ENCODE assay signal across 14 cellular contexts in genomic region chr13:50715402-50716146, GRCh38.
DNase-seq lines count a peak whose midpoint lies in the region; ATAC-seq and TF ChIP-seq lines count a peak whose summit lies in the region.
"Had no signal": no experiment of that assay in that cellular context is flagged by ENCODE, and none has a peak within 500 bp of the region (broad histone marks: within the 10 kb centered on the region; RNA-seq: fewer than 3 reads in every experiment).

No MANE protein-coding gene starts in this region.

- no peaks in the 10 kb centered on the region for H3K9me3 Mint-ChIP-seq in activated T-helper 1 cell treated with anti-CD3 and anti-CD28 coated beads, Interleukin-12 subunit alpha, Interleukin-12 subunit beta, Interleukin-2, Interleukin-4 antibody, amounts not matched to agents 30 ng/mL and 10 ng/mL and 1 ng/mL, durations not matched to agents 14 hours and 24 hours and 36 hours

- intact Hi-C loops in activated T-helper 1 cell treated with anti-CD3 and anti-CD28 coated beads, Interleukin-12 subunit alpha, Interleukin-12 subunit beta, Interleukin-2, Interleukin-4 antibody, amounts not matched to agents 30 ng/mL and 10 ng/mL and 1 ng/mL, durations not matched to agents 14 hours and 24 hours and 36 hours (cut with micrococcal nuclease): no loop called here
- intact Hi-C loops in left ventricle myocardium superior (cut with micrococcal nuclease): no loop called here

- TF ChIP-seq CTCF in foreskin keratinocyte (conservative IDR thresholded peaks at IDR 0.05): no peak

- peak; percentile 71 for ATAC-seq in left ventricle myocardium superior
- ATAC-seq in HG03159 (IDR thresholded peaks at IDR 0.05; ENCODE audit: unreplicated experiment): no peak
- no peak for ATAC-seq in HG03135 (IDR thresholded peaks at IDR 0.05; ENCODE audit: unreplicated experiment)
- ATAC-seq in GM19452 (IDR thresholded peaks at IDR 0.05; ENCODE audit: unreplicated experiment): no peak
- ATAC-seq in foreskin keratinocyte: no peak
- ATAC-seq: HCT116 had no signal

- H3K4me1 ChIP-seq in foreskin keratinocyte: peaks cover 4% of the 10 kb centered on the region

- H3K4me1 Mint-ChIP-seq in activated T-helper 1 cell treated with anti-CD3 and anti-CD28 coated beads, Interleukin-12 subunit alpha, Interleukin-12 subunit beta, Interleukin-2, Interleukin-4 antibody, amounts not matched to agents 30 ng/mL and 10 ng/mL and 1 ng/mL, durations not matched to agents 14 hours and 24 hours and 36 hours (ENCODE audit: low read depth): peaks cover 21% of the 10 kb centered on the region

- peak overlapping the region; percentile 21 for H3K27ac Mint-ChIP-seq in activated T-helper 1 cell treated with anti-CD3 and anti-CD28 coated beads, Interleukin-12 subunit alpha, Interleukin-12 subunit beta, Interleukin-2, Interleukin-4 antibody, amounts not matched to agents 30 ng/mL and 10 ng/mL and 1 ng/mL, durations not matched to agents 14 hours and 24 hours and 36 hours

- no peaks in the 10 kb centered on the region for H3K36me3 Mint-ChIP-seq in activated T-helper 1 cell treated with anti-CD3 and anti-CD28 coated beads, Interleukin-12 subunit alpha, Interleukin-12 subunit beta, Interleukin-2, Interleukin-4 antibody, amounts not matched to agents 30 ng/mL and 10 ng/mL and 1 ng/mL, durations not matched to agents 14 hours and 24 hours and 36 hours (ENCODE audit: low read depth)

- peak; percentile 64 for DNase-seq in GDM1 (lab: John Stamatoyannopoulos, UW)
- DNase-seq in activated T-helper 1 cell treated with anti-CD3 and anti-CD28 coated beads, Interleukin-12 subunit alpha, Interleukin-12 subunit beta, Interleukin-2, Interleukin-4 antibody, amounts not matched to agents 30 ng/mL and 10 ng/mL and 1 ng/mL, durations not matched to agents 14 hours and 24 hours and 36 hours (ENCODE audit: low spot score): no peak
- peak; percentile 61 for DNase-seq in left ventricle myocardium superior
- DNase-seq in putamen (ENCODE audit: low spot score): peak; percentile 49
- DNase-seq in foreskin keratinocyte: no peak
- DNase-seq: activated CD4-positive, alpha-beta T cell treated with anti-CD3 and anti-CD28 coated beads for 1 hour; IMR-90; NCI-H748 treated with DMSO at 0.1 percent for 48 hours; stimulated activated CD8-positive, alpha-beta memory T cell treated with anti-CD3 and anti-CD28 coated beads, Interleukin-4, amount 100 ng/mL, for 48 hours had no signal

- H3K27ac ChIP-seq in foreskin keratinocyte: no peak overlapping the region
- H3K27ac ChIP-seq: SJSA1 had no signal

- no peaks in the 10 kb centered on the region for H3K27me3 ChIP-seq in foreskin keratinocyte
- H3K27me3 ChIP-seq: SJSA1 had no signal

- H3K27me3 Mint-ChIP-seq in activated T-helper 1 cell treated with anti-CD3 and anti-CD28 coated beads, Interleukin-12 subunit alpha, Interleukin-12 subunit beta, Interleukin-2, Interleukin-4 antibody, amounts not matched to agents 30 ng/mL and 10 ng/mL and 1 ng/mL, durations not matched to agents 14 hours and 24 hours and 36 hours (ENCODE audit: insufficient read depth): peaks cover 26% of the 10 kb centered on the region

- H3K4me3 Mint-ChIP-seq in activated T-helper 1 cell treated with anti-CD3 and anti-CD28 coated beads, Interleukin-12 subunit alpha, Interleukin-12 subunit beta, Interleukin-2, Interleukin-4 antibody, amounts not matched to agents 30 ng/mL and 10 ng/mL and 1 ng/mL, durations not matched to agents 14 hours and 24 hours and 36 hours: no peak overlapping the region

Comparison
In these comparisons a context has a peak if more than half of its experiments do, and no peak if none do; other contexts are left out.
1. DNase-seq: peak in GDM1 (single experiment), left ventricle myocardium superior (single experiment) and putamen (single experiment); none in activated T-helper 1 cell treated with anti-CD3 and anti-CD28 coated beads, Interleukin-12 subunit alpha, Interleukin-12 subunit beta, Interleukin-2, Interleukin-4 antibody, amounts not matched to agents 30 ng/mL and 10 ng/mL and 1 ng/mL, durations not matched to agents 14 hours and 24 hours and 36 hours (single experiment) and foreskin keratinocyte (0 of 2).